8 cellular contexts compared by ENCODE assay signal in genomic region chr3:17431004-17431403, GRCh38.
DNase-seq lines count a peak whose midpoint lies in the region; ATAC-seq and TF ChIP-seq lines count a peak whose summit lies in the region.

No MANE protein-coding gene starts in this region.

- H3K9me3 ChIP-seq in cardiac muscle cell (ENCODE audit: low read depth) (no peaks in the 10 kb centered on the region), aorta (ENCODE audit: control insufficient read depth, low read length) (no peaks in the 10 kb centered on the region)

- ATAC-seq in GM18907 (IDR thresholded peaks at IDR 0.05; ENCODE audit: unreplicated experiment), result no peak
- no peak for ATAC-seq in GM21367 (IDR thresholded peaks at IDR 0.05; ENCODE audit: unreplicated experiment)
- ATAC-seq in aorta (ENCODE audit: low FRiP score), result no peak

- no peak overlapping the region for H3K27ac ChIP-seq in cardiac muscle cell
- H3K27ac ChIP-seq in aorta (ENCODE audit: low read depth in 1 of 2, low read length in 2 of 2), result no peak overlapping the region

- DNase-seq in cardiac muscle cell (ENCODE audit: low read depth in 1 of 2, low spot score in 1 of 2), result peak; percentile 23 to 61
- no peak for DNase-seq in cardiac septum (ENCODE audit: low spot score)
- peak; percentile 46 for DNase-seq in NCI-H1694 (lab: John Stamatoyannopoulos, UW)
- DNase-seq in astrocyte of the cerebellum (ENCODE audit: low read depth), result no peak
- DNase-seq in kidney glomerular epithelial cell (lab: John Stamatoyannopoulos, UW), result peak; percentile 65
- DNase-seq in aorta, result no peak

- H3K4me3 ChIP-seq in cardiac muscle cell (no peak overlapping the region), astrocyte of the cerebellum (ENCODE audit: low read depth, low read length) (no peak overlapping the region), aorta (ENCODE audit: low read length in 2 of 2) (no peak overlapping the region)

- H3K36me3 ChIP-seq in cardiac muscle cell (no peaks in the 10 kb centered on the region), aorta (ENCODE audit: control insufficient read depth in 1 of 2, insufficient read depth in 2 of 2, low read length in 1 of 2) (no peaks in the 10 kb centered on the region)

- no peaks in the 10 kb centered on the region for H3K4me1 ChIP-seq in cardiac muscle cell (ENCODE audit: low read depth)
- peaks cover 0 to 1% of the 10 kb centered on the region in 2 donors for H3K4me1 ChIP-seq in aorta (ENCODE audit: control insufficient read depth in 1 of 2, insufficient read depth in 2 of 2, low read length in 2 of 2)

- intact Hi-C loops in cardiac septum (cut with DNase I), result loop anchor here (5.0 kb wide), 1 partner anchor 256 kb away; no protein-coding TSS in a partner anchor
- intact Hi-C loops in aorta (cut with DNase I), result loop anchor here (2.0 to 10.0 kb wide), 2 partner anchors 204 to 410 kb away; no protein-coding TSS in a partner anchor

- H3K27me3 ChIP-seq in cardiac muscle cell, result no peaks in the 10 kb centered on the region
- H3K27me3 ChIP-seq in aorta (ENCODE audit: control insufficient read depth in 1 of 2, insufficient read depth in 2 of 2, low read length in 1 of 2), result no peaks in the 10 kb centered on the region

- in situ Hi-C loops in astrocyte of the cerebellum (cut with HindIII; ENCODE audit: low sequenced_read_pairs), result loop anchor here (25.0 kb wide), 1 partner anchor 406 kb away; no protein-coding TSS in a partner anchor

- TF ChIP-seq CTCF in cardiac muscle cell (IDR thresholded peaks at IDR 0.05; ENCODE audit: low read depth, low read length) (peak; percentile 55), astrocyte of the cerebellum (IDR thresholded peaks at IDR 0.05; ENCODE audit: low read depth, low read length, missing control alignments) (peak; percentile 20)

- 4 to 7% methylated on average over 2 of the region's 2 CpGs for WGBS in aorta, 2 donors

Comparison
In these comparisons a context has a peak if more than half of its experiments do, and no peak if none do; other contexts are left out.
1. DNase-seq: peak in cardiac muscle cell (2 of 2), NCI-H1694 (single experiment) and kidney glomerular epithelial cell (single experiment); none in cardiac septum (single experiment), astrocyte of the cerebellum (single experiment) and aorta (0 of 2).